In genomic region chr14:70981005-70981952, GRCh38 we compare ENCODE assay signal across 14 cellular contexts.
DNase-seq lines count a peak whose midpoint lies in the region; ATAC-seq and TF ChIP-seq lines count a peak whose summit lies in the region.
"Had no signal": no experiment of that assay in that cellular context is flagged by ENCODE, and none has a peak within 500 bp of the region (broad histone marks: within the 10 kb centered on the region; RNA-seq: fewer than 3 reads in every experiment).

No MANE protein-coding gene starts in this region.

- peak overlapping the region; percentile 91 for H3K9ac ChIP-seq in Loucy (ENCODE audit: low read depth, low read length, poor library complexity, severe bottlenecking)

- H3K36me3 ChIP-seq in Loucy (ENCODE audit: insufficient read depth, low read length) (peaks cover 30% of the 10 kb centered on the region; the same call in 1 of the 2 replicates), uterus (no peaks in the 10 kb centered on the region)

- no peak for TF ChIP-seq POLR2A in uterus (IDR thresholded peaks at IDR 0.05)

- TF ChIP-seq CTCF in Loucy (conservative IDR thresholded peaks at IDR 0.05; ENCODE audit: low read length) (no peak), uterus (IDR thresholded peaks at IDR 0.05) (no peak)

- H3K4me3 Mint-ChIP-seq in activated naive CD8-positive, alpha-beta T cell treated with anti-CD3 and anti-CD28 coated beads for 36 hours: peak overlapping the region; percentile 37
- peak overlapping the region; percentile 48 to 71 (median 62) for H3K4me3 Mint-ChIP-seq in naive thymus-derived CD8-positive, alpha-beta T cell

- 0 out of 2 replicates have a peak, but pooled peaks cover 4% of the 10 kb centered on the region for H3F3A ChIP-seq in Loucy (ENCODE audit: low read depth)

- no peaks in the 10 kb centered on the region for H3K9me2 ChIP-seq in Loucy (replicated peaks; ENCODE audit: low read depth, low read length)

- H3K27me3 Mint-ChIP-seq in activated naive CD8-positive, alpha-beta T cell treated with anti-CD3 and anti-CD28 coated beads for 36 hours: no peaks in the 10 kb centered on the region
- H3K27me3 Mint-ChIP-seq in naive thymus-derived CD8-positive, alpha-beta T cell: no peaks in the 10 kb centered on the region
- H3K27me3 Mint-ChIP-seq: IgD-negative memory B cell had no signal

- peak overlapping the region; percentile 77 for H3K4me3 ChIP-seq in Loucy (ENCODE audit: low read length, poor library complexity, severe bottlenecking)
- no peak overlapping the region for H3K4me3 ChIP-seq in uterus
- H3K4me3 ChIP-seq: suprapubic skin had no signal

- no peaks in the 10 kb centered on the region for H4K20me1 ChIP-seq in Loucy (ENCODE audit: insufficient read depth, low read length, poor library complexity, severe bottlenecking)

- DNase-seq in DMS53 (lab: John Stamatoyannopoulos, UW) (peak; percentile 35), DMS53 treated with DMSO at 0.1 percent for 48 hours (lab: John Stamatoyannopoulos, UW; ENCODE audit: unreplicated experiment) (no peak), uterus (no peak)
- DNase-seq in activated naive CD8-positive, alpha-beta T cell treated with anti-CD3 and anti-CD28 coated beads for 36 hours: no peak
- DNase-seq in naive thymus-derived CD8-positive, alpha-beta T cell: peak in 1 of 10 donors; percentile 21
- DNase-seq: aorta, foreskin fibroblast, NCI-H524 had no signal

- peaks cover 36% of the 10 kb centered on the region for H3K4me1 Mint-ChIP-seq in activated naive CD8-positive, alpha-beta T cell treated with anti-CD3 and anti-CD28 coated beads for 36 hours
- peaks cover 19 to 66% (median 54%) of the 10 kb centered on the region in 4 donors for H3K4me1 Mint-ChIP-seq in naive thymus-derived CD8-positive, alpha-beta T cell

- H3K9me3 ChIP-seq in Loucy (ENCODE audit: insufficient read depth, low read depth, low read length): no peaks in the 10 kb centered on the region
- H3K9me3 ChIP-seq in uterus: no peaks in the 10 kb centered on the region
- H3K9me3 ChIP-seq: suprapubic skin had no signal

- H3K36me3 Mint-ChIP-seq in activated naive CD8-positive, alpha-beta T cell treated with anti-CD3 and anti-CD28 coated beads for 36 hours: peaks cover 16% of the 10 kb centered on the region
- H3K36me3 Mint-ChIP-seq in naive thymus-derived CD8-positive, alpha-beta T cell: peaks cover 0 to 30% (median 26%) of the 10 kb centered on the region in 3 donors

- H3K27ac Mint-ChIP-seq in activated naive CD8-positive, alpha-beta T cell treated with anti-CD3 and anti-CD28 coated beads for 36 hours: peak overlapping the region; percentile 72
- H3K27ac Mint-ChIP-seq in naive thymus-derived CD8-positive, alpha-beta T cell: peak overlapping the region; percentile 56 to 88 (median 82)

- H2AFZ ChIP-seq in Loucy (ENCODE audit: low read length): peak overlapping the region; percentile 20; the same call in 1 of the 2 replicates

- H3K27ac ChIP-seq in uterus: no peak overlapping the region
- H3K27ac ChIP-seq: 22Rv1, suprapubic skin had no signal

- peaks cover 62% of the 10 kb centered on the region for H3K79me2 ChIP-seq in Loucy (ENCODE audit: insufficient read depth, low read length)

- no peaks in the 10 kb centered on the region for H3K27me3 ChIP-seq in Loucy (ENCODE audit: insufficient read depth, low read length, poor library complexity, severe bottlenecking)
- H3K27me3 ChIP-seq in uterus: no peaks in the 10 kb centered on the region
- H3K27me3 ChIP-seq: suprapubic skin had no signal

- POLR2A ChIA-PET in naive thymus-derived CD8-positive, alpha-beta T cell (lab: Charles Lee): interaction anchor here (0.6 to 1.3 kb wide), 3 partner anchors 27 to 92 kb away, joined by 3 to 5 read pairs (median 3); no protein-coding TSS in a partner anchor

- peak; percentile 68 to 74 for ATAC-seq in naive thymus-derived CD8-positive, alpha-beta T cell
- ATAC-seq in HG02798 (IDR thresholded peaks at IDR 0.05; ENCODE audit: poor library complexity, unreplicated experiment) (no peak), HG03342 (IDR thresholded peaks at IDR 0.05; ENCODE audit: unreplicated experiment) (no peak)

- peaks cover 52% of the 10 kb centered on the region for H3K4me1 ChIP-seq in Loucy (ENCODE audit: insufficient read depth, low read length, poor library complexity, severe bottlenecking)
- H3K4me1 ChIP-seq in uterus: no peaks in the 10 kb centered on the region
- H3K4me1 ChIP-seq: suprapubic skin had no signal

- intact Hi-C loops in uterus (cut with DNase I; ENCODE audit: low total_unique reads): no loop called here

- H3K9me3 Mint-ChIP-seq in activated naive CD8-positive, alpha-beta T cell treated with anti-CD3 and anti-CD28 coated beads for 36 hours: no peaks in the 10 kb centered on the region
- no peaks in the 10 kb centered on the region for H3K9me3 Mint-ChIP-seq in naive thymus-derived CD8-positive, alpha-beta T cell
- H3K9me3 Mint-ChIP-seq: IgD-negative memory B cell had no signal

- H3K4me2 ChIP-seq in Loucy (ENCODE audit: low read depth, low read length, poor library complexity, severe bottlenecking): peak overlapping the region; percentile 98

Comparison
In these comparisons a context has a peak if more than half of its experiments do, and no peak if none do; other contexts are left out.
1. ATAC-seq: peak in naive thymus-derived CD8-positive, alpha-beta T cell (2 of 2); none in HG02798 (single experiment) and HG03342 (single experiment).